ENCODE assay signal across 8 cellular contexts in genomic region chr12:106957617-106958016, GRCh38. TPM values are rescaled to one million over a fixed set of nuclear protein-coding genes. Genes with fewer than 3 reads are reported as not detected.
DNase-seq lines count a peak whose midpoint lies in the region; ATAC-seq and TF ChIP-seq lines count a peak whose summit lies in the region.

No MANE protein-coding gene starts in this region.

- intact Hi-C loops in ascending aorta (cut with DNase I) = no loop called here

- H3K27me3 ChIP-seq in ACC112 (ENCODE audit: insufficient read depth, low read length) (no peaks in the 10 kb centered on the region), GM23338 (ENCODE audit: insufficient read depth) (peaks cover 19% of the 10 kb centered on the region), ascending aorta (no peaks in the 10 kb centered on the region), mesenchymal stem cell (ENCODE audit: control insufficient read depth in 1 of 2, insufficient read depth in 1 of 2, low read length in 2 of 2) (no peaks in the 10 kb centered on the region)

- H3K14ac ChIP-seq in mesenchymal stem cell (ENCODE audit: low read length in 2 of 2) = no peak overlapping the region

- ATAC-seq in GM23338 (no peak), GM21723 (IDR thresholded peaks at IDR 0.05; ENCODE audit: unreplicated experiment) (no peak), GM21526 (IDR thresholded peaks at IDR 0.05; ENCODE audit: low FRiP score, unreplicated experiment) (no peak), HG03139 (IDR thresholded peaks at IDR 0.05; ENCODE audit: unreplicated experiment) (no peak)

- peaks cover 91% of the 10 kb centered on the region for H3K79me2 ChIP-seq in ACC112 (ENCODE audit: control insufficient read depth, insufficient read depth, low read length, unreplicated experiment)
- peaks cover 26% of the 10 kb centered on the region for H3K79me2 ChIP-seq in GM23338 (replicated peaks; ENCODE audit: insufficient read depth)

- H3K27ac ChIP-seq in ACC112 (ENCODE audit: low read depth, low read length) (peak overlapping the region; percentile 99), GM23338 (ENCODE audit: low read depth) (no peak overlapping the region), ascending aorta (peak overlapping the region in 1 of 2 donors; percentile 99), mesenchymal stem cell (ENCODE audit: low read length, poor library complexity, severe bottlenecking) (no peak overlapping the region)

- H3K4me1 ChIP-seq in ACC112 (ENCODE audit: control insufficient read depth, insufficient read depth, low read length, unreplicated experiment) (peaks cover 8% of the 10 kb centered on the region), GM23338 (ENCODE audit: insufficient read depth) (peaks cover 10% of the 10 kb centered on the region; the same call in 1 of the 2 replicates), ascending aorta (peaks cover 2 to 34% of the 10 kb centered on the region in 2 donors), mesenchymal stem cell (ENCODE audit: control insufficient read depth, insufficient read depth, low read depth, low read length) (peaks cover 8% of the 10 kb centered on the region)

- no peak overlapping the region for H2BK15ac ChIP-seq in mesenchymal stem cell (ENCODE audit: low read depth, poor library complexity, severe bottlenecking)

- peak overlapping the region; percentile 95 for H3K4me3 Mint-ChIP-seq in GM23338

- H3K9me3 ChIP-seq in ascending aorta = no peaks in the 10 kb centered on the region
- H3K9me3 ChIP-seq in mesenchymal stem cell (ENCODE audit: control insufficient read depth, low read length) = no peaks in the 10 kb centered on the region

- no peaks in the 10 kb centered on the region for H3K9me2 ChIP-seq in GM23338 (ENCODE audit: insufficient read depth)

- H3K36me3 ChIP-seq in ACC112 (ENCODE audit: insufficient read depth, low read length) (peaks cover 17% of the 10 kb centered on the region), GM23338 (ENCODE audit: insufficient read depth) (no peaks in the 10 kb centered on the region), ascending aorta (no peaks in the 10 kb centered on the region), mesenchymal stem cell (ENCODE audit: control insufficient read depth in 1 of 2, insufficient read depth in 2 of 2, low read depth in 1 of 2, low read length in 2 of 2) (peaks cover 3 to 30% of the 10 kb centered on the region in 2 experiments)

- no peak overlapping the region for H3K4ac ChIP-seq in mesenchymal stem cell (ENCODE audit: low read depth in 1 of 2, low read length in 2 of 2)

- DNase-seq in GM23338 (ENCODE audit: low spot score) (no peak), ascending aorta (ENCODE audit: low spot score in 2 of 2) (no peak), mesenchymal stem cell (peak; percentile 36), AG20443 (ENCODE audit: low spot score) (no peak)

- no peak overlapping the region for H3K18ac ChIP-seq in mesenchymal stem cell (ENCODE audit: low read depth in 1 of 2, low read length in 2 of 2)

- H3K23ac ChIP-seq in mesenchymal stem cell (ENCODE audit: low read length in 2 of 2) = no peak overlapping the region

- no peak overlapping the region for H2BK120ac ChIP-seq in mesenchymal stem cell (ENCODE audit: low read depth, low read length)

- no peaks in the 10 kb centered on the region for H3K9me3 Mint-ChIP-seq in GM23338

- no peak overlapping the region for H2BK5ac ChIP-seq in mesenchymal stem cell (ENCODE audit: low read depth, low read length, poor library complexity, severe bottlenecking)

- H3K4me3 ChIP-seq in ACC112 (ENCODE audit: low read depth, low read length) (peak overlapping the region; percentile 89), GM23338 (peak overlapping the region; percentile 97), ascending aorta (peak overlapping the region; percentile 85 to 99), mesenchymal stem cell (ENCODE audit: insufficient read depth in 1 of 2, low read depth in 1 of 2, low read length in 2 of 2) (peak overlapping the region in 1 of 2 experiments; percentile 98)

- no peaks in the 10 kb centered on the region; the same call in 1 of the 3 replicates for H3K4me1 Mint-ChIP-seq in GM23338

- H3K4me2 ChIP-seq in GM23338 (peak overlapping the region; percentile 88), mesenchymal stem cell (ENCODE audit: low read length, poor library complexity, severe bottlenecking) (peak overlapping the region; percentile 47)

- peaks cover 5% of the 10 kb centered on the region for H3K79me1 ChIP-seq in mesenchymal stem cell (replicated peaks; ENCODE audit: low read length, poor library complexity, severe bottlenecking)

- no peak overlapping the region for H2AK5ac ChIP-seq in mesenchymal stem cell (ENCODE audit: low read length, severe bottlenecking)

- H3K9ac ChIP-seq in mesenchymal stem cell (ENCODE audit: low read length) = peak overlapping the region; percentile 100

- no peak for TF ChIP-seq CTCF in GM23338 (conservative IDR thresholded peaks at IDR 0.05; ENCODE audit: low read depth in 2 of 2)
- TF ChIP-seq CTCF in ascending aorta (IDR thresholded peaks at IDR 0.05) = no peak

- peaks cover 11% of the 10 kb centered on the region; the same call in 1 of the 2 replicates for H4K20me1 ChIP-seq in GM23338 (replicated peaks; ENCODE audit: insufficient read depth)

- H3K27me3 Mint-ChIP-seq in GM23338 (ENCODE audit: insufficient read depth, low read depth, poor library complexity) = peaks cover 10% of the 10 kb centered on the region

- H3K27ac Mint-ChIP-seq in GM23338 = no peak overlapping the region

- H4K8ac ChIP-seq in mesenchymal stem cell (ENCODE audit: low read length) = no peak overlapping the region

- H3K36me3 Mint-ChIP-seq in GM23338 (ENCODE audit: low read depth) = no peaks in the 10 kb centered on the region

- H3F3A ChIP-seq in GM23338 (replicated peaks; ENCODE audit: low read depth) = 0 out of 2 replicates have a peak, but pooled peaks cover 12% of the 10 kb centered on the region

- no peak overlapping the region for H2BK12ac ChIP-seq in mesenchymal stem cell (ENCODE audit: low read length in 2 of 2)

- H2AFZ ChIP-seq in ACC112 (ENCODE audit: low read length, unreplicated experiment) (no peak overlapping the region), GM23338 (no peak overlapping the region), mesenchymal stem cell (ENCODE audit: low read depth, low read length) (no peak overlapping the region)

- no peak overlapping the region for H4K91ac ChIP-seq in mesenchymal stem cell (ENCODE audit: low read length)

- 29% methylated on average over 1 of the region's 1 CpG for WGBS in mesenchymal stem cell

TF ChIP-seq in GM23338, 12 proteins besides CTCF, POLR2A, EP300 and RAD21:
- TF ChIP-seq NANOG (IDR thresholded peaks at IDR 0.05; ENCODE audit: borderline replicate concordance) = no peak

RNA-seq across cellular contexts. Expression of gene TMEM263, which starts 1.9 kb away (rescaled TPM):
- total RNA-seq in GM23338 (2014; rRNA removed; shearing (Covaris generic)) = 9.3 and 10.4 TPM in 2 replicates
- 5.8 and 7.1 TPM in 2 replicates for polyA plus RNA-seq in GM23338 (2016; fragmentation: Nextera tagmentation; extraction: Ambion mirVana)
- total RNA-seq in ascending aorta = 27.0 TPM
- polyA plus RNA-seq in mesenchymal stem cell (2013, experiment 1 of 2) = 96.3 TPM
- polyA plus RNA-seq in mesenchymal stem cell (2013, experiment 2 of 2) = 107 TPM

RNA-seq across cellular contexts. Expression of gene MTERF2, which starts 29.3 kb away (rescaled TPM):
- total RNA-seq in GM23338 (2014; rRNA removed; shearing (Covaris generic)) = 4.7 and 9.2 TPM in 2 replicates
- polyA plus RNA-seq in GM23338 (2016; fragmentation: Nextera tagmentation; extraction: Ambion mirVana) = 9.1 and 11.0 TPM in 2 replicates
- total RNA-seq in ascending aorta = 3.1 TPM
- 7.2 TPM for polyA plus RNA-seq in mesenchymal stem cell (2013, experiment 1 of 2)
- polyA plus RNA-seq in mesenchymal stem cell (2013, experiment 2 of 2) = 6.9 TPM
